ENCODE assay signal across 17 cellular contexts in genomic region chr10:77602231-77602912, GRCh38. TPM values are rescaled to one million over a fixed set of nuclear protein-coding genes. Genes with fewer than 3 reads are reported as not detected.
DNase-seq lines count a peak whose midpoint lies in the region; ATAC-seq and TF ChIP-seq lines count a peak whose summit lies in the region.
"Had no signal": no experiment of that assay in that cellular context is flagged by ENCODE, and none has a peak within 500 bp of the region (broad histone marks: within the 10 kb centered on the region; RNA-seq: fewer than 3 reads in every experiment).

No MANE protein-coding gene starts in this region.

- peak overlapping the region; percentile 62 to 77 (median 68) for H3K27ac ChIP-seq in transverse colon
- H3K27ac ChIP-seq: prostate gland had no signal

- in situ Hi-C loops in transverse colon (cut with MboI; ENCODE audit: low pct_ligation_motif_present in 1 of 4, low pct_unique_long_range_greater_than_20kb in 1 of 4, low sequenced_read_pairs in 3 of 4), result no loop called here

- H3K27me3 Mint-ChIP-seq in activated CD8-positive, alpha-beta T cell treated with anti-CD3 and anti-CD28 coated beads, Interleukin-2, amount 10 ng/mL, durations not matched to agents 7 days and 5 days (ENCODE audit: low read depth), result peaks cover 2% of the 10 kb centered on the region
- H3K27me3 Mint-ChIP-seq in activated CD8-positive, alpha-beta T cell treated with anti-CD3 and anti-CD28 coated beads for 36 hours, result no peaks in the 10 kb centered on the region
- no peaks in the 10 kb centered on the region for H3K27me3 Mint-ChIP-seq in activated B cell treated with CpG ODN at 0.5 μM for 24 hours

- no peak overlapping the region for H3K4me3 Mint-ChIP-seq in activated CD8-positive, alpha-beta T cell treated with anti-CD3 and anti-CD28 coated beads, Interleukin-2, amount 10 ng/mL, durations not matched to agents 7 days and 5 days
- H3K4me3 Mint-ChIP-seq in activated CD8-positive, alpha-beta T cell treated with anti-CD3 and anti-CD28 coated beads for 36 hours, result no peak overlapping the region
- peak overlapping the region; percentile 13 for H3K4me3 Mint-ChIP-seq in activated B cell treated with CpG ODN at 0.5 μM for 24 hours

- intact Hi-C loops in activated CD8-positive, alpha-beta T cell treated with anti-CD3 and anti-CD28 coated beads for 36 hours (cut with micrococcal nuclease), result no loop called here
- intact Hi-C loops in activated B cell treated with CpG ODN at 0.5 μM for 24 hours (cut with micrococcal nuclease), result loop anchor here (5.0 kb wide), 1 partner anchor 60 kb away; no protein-coding TSS in a partner anchor
- intact Hi-C loops in transverse colon (cut with DNase I; ENCODE audit: low total_unique reads), result no loop called here

- H3K4me3 ChIP-seq in transverse colon, result no peak overlapping the region
- H3K4me3 ChIP-seq: GM12878, heart right ventricle, lung, prostate gland had no signal

- H3K27ac Mint-ChIP-seq in activated CD8-positive, alpha-beta T cell treated with anti-CD3 and anti-CD28 coated beads, Interleukin-2, amount 10 ng/mL, durations not matched to agents 7 days and 5 days, result peak overlapping the region; percentile 68
- no peak overlapping the region for H3K27ac Mint-ChIP-seq in activated CD8-positive, alpha-beta T cell treated with anti-CD3 and anti-CD28 coated beads for 36 hours
- H3K27ac Mint-ChIP-seq in activated B cell treated with CpG ODN at 0.5 μM for 24 hours, result no peak overlapping the region
- H3K27ac Mint-ChIP-seq: activated naive CD4-positive, alpha-beta T cell treated with anti-CD3 and anti-CD28 coated beads, Interleukin-2, amount 50 U/mL, for 72 hours; T-helper 1 cell treated with Interleukin-12 subunit alpha and Interleukin-12 subunit beta and Interleukin-4 antibody, amounts not matched to agents 30 μg/mL and 1 μg/mL, for 36 hours had no signal

- WGBS in transverse colon (ENCODE audit: low coverage in 1 of 2), 2 donors, result 44 to 51% methylated on average over 1 to 8 of the region's 8 CpGs

- POLR2A ChIA-PET in activated CD8-positive, alpha-beta T cell treated with anti-CD3 and anti-CD28 coated beads, Interleukin-2, amount 10 ng/mL, durations not matched to agents 7 days and 5 days (lab: Charles Lee), result no interaction called here
- POLR2A ChIA-PET in activated CD8-positive, alpha-beta T cell treated with anti-CD3 and anti-CD28 coated beads for 36 hours (lab: Charles Lee), result no interaction called here
- POLR2A ChIA-PET in activated B cell treated with CpG ODN at 0.5 μM for 24 hours (lab: Charles Lee), result no interaction called here

- H3K4me1 Mint-ChIP-seq in activated CD8-positive, alpha-beta T cell treated with anti-CD3 and anti-CD28 coated beads, Interleukin-2, amount 10 ng/mL, durations not matched to agents 7 days and 5 days (ENCODE audit: low read depth), result peaks cover 22% of the 10 kb centered on the region
- peaks cover 15% of the 10 kb centered on the region for H3K4me1 Mint-ChIP-seq in activated CD8-positive, alpha-beta T cell treated with anti-CD3 and anti-CD28 coated beads for 36 hours (ENCODE audit: low read depth)
- H3K4me1 Mint-ChIP-seq in activated B cell treated with CpG ODN at 0.5 μM for 24 hours, result peaks cover 22% of the 10 kb centered on the region

- no peak for ATAC-seq in activated CD8-positive, alpha-beta T cell treated with anti-CD3 and anti-CD28 coated beads, Interleukin-2, amount 10 ng/mL, durations not matched to agents 7 days and 5 days
- ATAC-seq in activated CD8-positive, alpha-beta T cell treated with anti-CD3 and anti-CD28 coated beads for 36 hours, result no peak
- ATAC-seq in activated B cell treated with CpG ODN at 0.5 μM for 24 hours (ENCODE audit: low read depth), result no peak
- ATAC-seq in GM18861 (IDR thresholded peaks at IDR 0.05; ENCODE audit: unreplicated experiment), result no peak
- ATAC-seq: activated naive CD4-positive, alpha-beta T cell treated with anti-CD3 and anti-CD28 coated beads, Interleukin-2, amount 50 U/mL, for 72 hours had no signal

- no peak for TF ChIP-seq POLR2A in transverse colon (IDR thresholded peaks at IDR 0.05)

- H3K36me3 ChIP-seq in transverse colon, result no peaks in the 10 kb centered on the region
- H3K36me3 ChIP-seq: heart right ventricle, prostate gland had no signal

- CTCF ChIA-PET in activated CD8-positive, alpha-beta T cell treated with anti-CD3 and anti-CD28 coated beads, Interleukin-2, amount 10 ng/mL, durations not matched to agents 7 days and 5 days (lab: Charles Lee), result interaction anchor here (0.7 to 1.5 kb wide), 2 partner anchors 39 to 109 kb away, joined by 3 read pairs; no protein-coding TSS in a partner anchor
- CTCF ChIA-PET in activated CD8-positive, alpha-beta T cell treated with anti-CD3 and anti-CD28 coated beads for 36 hours (lab: Charles Lee), result no interaction called here
- CTCF ChIA-PET in activated B cell treated with CpG ODN at 0.5 μM for 24 hours (lab: Charles Lee), result no interaction called here

- H3K36me3 Mint-ChIP-seq in activated CD8-positive, alpha-beta T cell treated with anti-CD3 and anti-CD28 coated beads, Interleukin-2, amount 10 ng/mL, durations not matched to agents 7 days and 5 days (ENCODE audit: low read depth), result no peaks in the 10 kb centered on the region
- H3K36me3 Mint-ChIP-seq in activated CD8-positive, alpha-beta T cell treated with anti-CD3 and anti-CD28 coated beads for 36 hours (ENCODE audit: low read depth), result no peaks in the 10 kb centered on the region
- no peaks in the 10 kb centered on the region for H3K36me3 Mint-ChIP-seq in activated B cell treated with CpG ODN at 0.5 μM for 24 hours (ENCODE audit: low read depth)
- H3K36me3 Mint-ChIP-seq: activated naive CD4-positive, alpha-beta T cell treated with anti-CD3 and anti-CD28 coated beads, Interleukin-2, amount 50 U/mL, for 72 hours had no signal

- H3K9me3 ChIP-seq in transverse colon, result no peaks in the 10 kb centered on the region
- H3K9me3 ChIP-seq: heart right ventricle, prostate gland had no signal

- no peak for DNase-seq in activated CD8-positive, alpha-beta T cell treated with anti-CD3 and anti-CD28 coated beads, Interleukin-2, amount 10 ng/mL, durations not matched to agents 7 days and 5 days
- DNase-seq in activated CD8-positive, alpha-beta T cell treated with anti-CD3 and anti-CD28 coated beads for 36 hours, result no peak
- no peak for DNase-seq in activated B cell treated with CpG ODN at 0.5 μM for 24 hours
- DNase-seq in iris pigment epithelial cell (ENCODE audit: low read depth), result peak; percentile 71
- no peak for DNase-seq in transverse colon
- no peak for DNase-seq in SHP77 treated with DMSO at 0.1 percent for 48 hours (lab: John Stamatoyannopoulos, UW)
- DNase-seq in HuH-7.5 (ENCODE audit: low spot score), result no peak
- DNase-seq: DMS153; effector CD4-positive, alpha-beta T cell; heart right ventricle; stimulated activated CD4-positive, alpha-beta T cell treated with anti-CD3 and anti-CD28 coated beads, Interleukin-4, amount 100 ng/mL, for 4 hours had no signal

- H3K4me1 ChIP-seq in transverse colon, result peaks cover 32 to 46% (median 41%) of the 10 kb centered on the region in 4 donors
- H3K4me1 ChIP-seq: prostate gland had no signal

- no peak for TF ChIP-seq EP300 in transverse colon (IDR thresholded peaks at IDR 0.05; ENCODE audit: low read depth)

- H3K9me3 Mint-ChIP-seq in activated CD8-positive, alpha-beta T cell treated with anti-CD3 and anti-CD28 coated beads, Interleukin-2, amount 10 ng/mL, durations not matched to agents 7 days and 5 days (ENCODE audit: insufficient read depth), result no peaks in the 10 kb centered on the region
- H3K9me3 Mint-ChIP-seq in activated CD8-positive, alpha-beta T cell treated with anti-CD3 and anti-CD28 coated beads for 36 hours, result no peaks in the 10 kb centered on the region
- no peaks in the 10 kb centered on the region for H3K9me3 Mint-ChIP-seq in activated B cell treated with CpG ODN at 0.5 μM for 24 hours
- H3K9me3 Mint-ChIP-seq: activated naive CD4-positive, alpha-beta T cell treated with anti-CD3 and anti-CD28 coated beads, Interleukin-2, amount 50 U/mL, for 72 hours; T-helper 1 cell treated with Interleukin-12 subunit alpha and Interleukin-12 subunit beta and Interleukin-4 antibody, amounts not matched to agents 30 μg/mL and 1 μg/mL, for 36 hours had no signal

- no peaks in the 10 kb centered on the region for H3K27me3 ChIP-seq in transverse colon

- no peak for TF ChIP-seq CTCF in activated CD8-positive, alpha-beta T cell treated with anti-CD3 and anti-CD28 coated beads for 36 hours (IDR thresholded peaks at IDR 0.05)
- TF ChIP-seq CTCF in activated B cell treated with CpG ODN at 0.5 μM for 24 hours (IDR thresholded peaks at IDR 0.05) (no peak), transverse colon (IDR thresholded peaks at IDR 0.05) (no peak)

RNA-seq across cellular contexts. Expression of gene KCNMA1, which starts 35.2 kb away (rescaled TPM):
- under 1 TPM; 0.16 TPM for total RNA-seq in activated CD8-positive, alpha-beta T cell treated with anti-CD3 and anti-CD28 coated beads, Interleukin-2, amount 10 ng/mL, durations not matched to agents 7 days and 5 days
- total RNA-seq in activated CD8-positive, alpha-beta T cell treated with anti-CD3 and anti-CD28 coated beads for 36 hours, result under 1 TPM in 1 of 2 experiments, not detected in 1; 0.18 TPM
- 3.3 and 3.7 TPM in 2 replicates for total RNA-seq in activated B cell treated with CpG ODN at 0.5 μM for 24 hours
- 100 to 1,000 TPM in 2 of 4 donors, 10 to 100 TPM in 2; 68.4 to 170 (median 119) TPM for total RNA-seq in transverse colon
- total RNA-seq: activated naive CD4-positive, alpha-beta T cell treated with anti-CD3 and anti-CD28 coated beads, Interleukin-2, amount 50 U/mL, for 72 hours had no signal

Comparison
In these comparisons a context has a peak if more than half of its experiments do, and no peak if none do; other contexts are left out.
1. RNA of gene KCNMA1, which starts 35.2 kb away (total RNA-seq): 68.4 to 170 TPM in transverse colon; 3.3 to 3.7 TPM in activated B cell treated with CpG ODN at 0.5 μM for 24 hours, 0.18 TPM in activated CD8-positive, alpha-beta T cell treated with anti-CD3 and anti-CD28 coated beads for 36 hours and 0.16 TPM in activated CD8-positive, alpha-beta T cell treated with anti-CD3 and anti-CD28 coated beads, Interleukin-2, amount 10 ng/mL, durations not matched to agents 7 days and 5 days; every median in the first group is over 10 times any median in the second.